ENCODE assay signal across 15 cellular contexts in genomic region chr5:121758640-121759039, GRCh38.
DNase-seq lines count a peak whose midpoint lies in the region; ATAC-seq and TF ChIP-seq lines count a peak whose summit lies in the region.
"Had no signal": no experiment of that assay in that cellular context is flagged by ENCODE, and none has a peak within 500 bp of the region (broad histone marks: within the 10 kb centered on the region; RNA-seq: fewer than 3 reads in every experiment).

No MANE protein-coding gene starts in this region.

- TF ChIP-seq CTCF in IMR-90 (conservative IDR thresholded peaks at IDR 0.05; ENCODE audit: low read depth, low read length) = no peak
- no peak for TF ChIP-seq CTCF in WTC11 (IDR thresholded peaks at IDR 0.05)

- H2AFZ ChIP-seq in IMR-90 (replicated peaks; ENCODE audit: low read length, poor library complexity) = peak overlapping the region; percentile 43

- TF ChIP-seq RAD21 in IMR-90 (IDR thresholded peaks at IDR 0.05; ENCODE audit: low read length) = no peak

- dilution Hi-C loops in IMR-90 (cut with HindIII; ENCODE audit: low sequenced_read_pairs, unreplicated experiment) = no loop called here

- H4K8ac ChIP-seq in IMR-90 (ENCODE audit: low read depth in 2 of 2, low read length in 2 of 2) (no peak overlapping the region), mesendoderm (ENCODE audit: low read depth, low read length) (no peak overlapping the region)

- intact Hi-C loops in IMR-90 (cut with micrococcal nuclease) = no loop called here

- H2AK9ac ChIP-seq in IMR-90 (replicated peaks; ENCODE audit: low read depth, low read length, poor library complexity) = peak overlapping the region; percentile 42

- H3K79me1 ChIP-seq in IMR-90 (ENCODE audit: low read depth in 1 of 2, low read length in 2 of 2) = no peaks in the 10 kb centered on the region
- H3K79me1 ChIP-seq in mesendoderm (ENCODE audit: low read length) = no peaks in the 10 kb centered on the region

- TF ChIP-seq POLR2A in IMR-90 (IDR thresholded peaks at IDR 0.05; ENCODE audit: low read depth, low read length) = no peak

- no peak overlapping the region for H3K4me2 ChIP-seq in IMR-90 (ENCODE audit: low read depth, low read length)
- no peak overlapping the region for H3K4me2 ChIP-seq in mesendoderm (ENCODE audit: low read length)

- CTCF ChIA-PET in IMR-90 (lab: Yijun Ruan, JAX) = interaction anchor here (0.6 kb wide), 1 partner anchor 603 kb away, joined by 3 read pairs; no protein-coding TSS in a partner anchor
- CTCF ChIA-PET in WTC11 (lab: Charles Lee) = no interaction called here

- H3K18ac ChIP-seq in IMR-90 (ENCODE audit: low read depth, low read length) = no peak overlapping the region
- no peak overlapping the region for H3K18ac ChIP-seq in mesendoderm (ENCODE audit: low read length)

- no TSS peak for BruUV-seq in IMR-90 (replicated peaks; lab: Mats Ljungman, UMichigan)

- H3K27ac Mint-ChIP-seq in WTC11 = no peak overlapping the region
- H3K27ac Mint-ChIP-seq: B cell; CD4-positive, CD25-positive, alpha-beta regulatory T cell had no signal

- H4K5ac ChIP-seq in IMR-90 (ENCODE audit: low read depth, low read length) = no peak overlapping the region
- H4K5ac ChIP-seq in mesendoderm (ENCODE audit: low read length) = no peak overlapping the region

- ATAC-seq in IMR-90 (ENCODE audit: low read depth) (no peak), WTC11 (peak; percentile 57), HG03175 (IDR thresholded peaks at IDR 0.05; ENCODE audit: unreplicated experiment) (no peak)
- ATAC-seq: SK-N-SH treated with all-trans-retinoic acid at 6 μM for 48 hours had no signal

- no peaks in the 10 kb centered on the region for H3K9me3 Mint-ChIP-seq in WTC11

- no peaks in the 10 kb centered on the region for H3K36me3 ChIP-seq in IMR-90 (ENCODE audit: control insufficient read depth, insufficient read depth, low read length)
- no peaks in the 10 kb centered on the region for H3K36me3 ChIP-seq in mesendoderm (ENCODE audit: control insufficient read depth, insufficient read depth, low read length)

- no peak overlapping the region for H4K91ac ChIP-seq in IMR-90 (ENCODE audit: insufficient read depth, low read depth, low read length)

- H3K4me1 ChIP-seq in IMR-90 (ENCODE audit: control insufficient read depth, insufficient read depth, low read length) (no peaks in the 10 kb centered on the region), mesendoderm (ENCODE audit: control insufficient read depth, low read depth, low read length) (no peaks in the 10 kb centered on the region)

- no peak overlapping the region for H3K56ac ChIP-seq in IMR-90 (ENCODE audit: extremely low read depth, insufficient read depth, low read length)
- H3K56ac ChIP-seq in mesendoderm (ENCODE audit: low read length) = no peak overlapping the region

- no peak overlapping the region for H3K27ac ChIP-seq in IMR-90 (ENCODE audit: insufficient read depth, low read length)
- no peak overlapping the region for H3K27ac ChIP-seq in mesendoderm (ENCODE audit: low read depth, low read length)

- H2AK5ac ChIP-seq in IMR-90 (ENCODE audit: low read depth, low read length) (no peak overlapping the region), mesendoderm (ENCODE audit: low read length) (no peak overlapping the region)

- H3K4me1 Mint-ChIP-seq in WTC11 = peaks cover 6% of the 10 kb centered on the region; the same call in 1 of the 2 replicates
- H3K4me1 Mint-ChIP-seq: B cell; CD4-positive, CD25-positive, alpha-beta regulatory T cell had no signal

- H2BK15ac ChIP-seq in IMR-90 (ENCODE audit: low read depth, low read length) = no peak overlapping the region
- H2BK15ac ChIP-seq in mesendoderm (replicated peaks; ENCODE audit: low read depth) = no peak overlapping the region

- in situ Hi-C loops in IMR-90 (cut with MboI; ENCODE audit: low sequenced_read_pairs) = no loop called here

- no peak overlapping the region for H3K23ac ChIP-seq in IMR-90 (ENCODE audit: low read depth, low read length)
- H3K23ac ChIP-seq in mesendoderm (ENCODE audit: low read length) = no peak overlapping the region

- no peaks in the 10 kb centered on the region for H3K9me3 ChIP-seq in IMR-90 (ENCODE audit: control insufficient read depth, insufficient read depth, low read length)

- H3K27me3 ChIP-seq in IMR-90 (ENCODE audit: control insufficient read depth, insufficient read depth, low read length) (no peaks in the 10 kb centered on the region), mesendoderm (ENCODE audit: insufficient read depth, low read length, poor library complexity) (no peaks in the 10 kb centered on the region)

- POLR2A ChIA-PET in IMR-90 (lab: Charles Lee; ENCODE audit: unreplicated experiment) (no interaction called here), WTC11 (lab: Charles Lee) (no interaction called here)

- H3K9ac ChIP-seq in IMR-90 (ENCODE audit: low read depth, low read length) = no peak overlapping the region
- no peak overlapping the region for H3K9ac ChIP-seq in mesendoderm (ENCODE audit: low read length)

- no peaks in the 10 kb centered on the region for H3K27me3 Mint-ChIP-seq in WTC11 (ENCODE audit: low read depth)
- H3K27me3 Mint-ChIP-seq: B cell; CD4-positive, CD25-positive, alpha-beta regulatory T cell had no signal

- H3K14ac ChIP-seq in IMR-90 (replicated peaks; ENCODE audit: low read depth, low read length) = no peak overlapping the region

- H3K79me2 ChIP-seq in mesendoderm (ENCODE audit: control insufficient read depth, insufficient read depth, low read length) = no peaks in the 10 kb centered on the region

- H3K4me3 ChIP-seq in IMR-90 (ENCODE audit: insufficient read depth, low read depth, low read length) (no peak overlapping the region), mesendoderm (ENCODE audit: low read length) (no peak overlapping the region)

- H3K4me3 Mint-ChIP-seq in WTC11 = no peak overlapping the region
- H3K4me3 Mint-ChIP-seq: B cell; CD4-positive, CD25-positive, alpha-beta regulatory T cell had no signal

- no peaks in the 10 kb centered on the region for H3K36me3 Mint-ChIP-seq in WTC11
- H3K36me3 Mint-ChIP-seq: CD4-positive, CD25-positive, alpha-beta regulatory T cell had no signal

- H2BK20ac ChIP-seq in IMR-90 (ENCODE audit: low read depth, low read length) = no peak overlapping the region

- H2BK5ac ChIP-seq in IMR-90 (ENCODE audit: low read depth, low read length, poor library complexity, severe bottlenecking) = no peak overlapping the region
- no peak overlapping the region for H2BK5ac ChIP-seq in mesendoderm (ENCODE audit: low read length)

- H3K4ac ChIP-seq in IMR-90 (ENCODE audit: low read depth, low read length) (no peak overlapping the region), mesendoderm (ENCODE audit: low read depth, low read length) (no peak overlapping the region)

- peak; percentile 41 for DNase-seq in D341Med (ENCODE audit: low spot score)
- no peak for DNase-seq in IMR-90
- peak; percentile 18 for DNase-seq in WTC11 (ENCODE audit: low spot score)
- DNase-seq in mesendoderm = peak; percentile 78
- no peak for DNase-seq in HT-29 (ENCODE audit: low spot score)
- no peak for DNase-seq in HuH-7.5 (ENCODE audit: low spot score)
- DNase-seq: CD4-positive, CD25-positive, alpha-beta regulatory T cell; GF-D8; NCI-H1930; NCI-H446 treated with DMSO at 0.1 percent for 48 hours; SHP77; T-helper 1 cell had no signal

- no CpG with 5 or more reads among the region's 5 CpGs for WGBS in IMR-90 (ENCODE audit: extremely low coverage in 2 of 2, insufficient read length in 1 of 2), 2 experiments
- no CpG with 5 or more reads among the region's 5 CpGs for WGBS in mesendoderm (ENCODE audit: extremely low coverage, insufficient coverage, low lambda C conversion rate)

- no peaks in the 10 kb centered on the region for H3K9me1 ChIP-seq in IMR-90 (ENCODE audit: insufficient read depth, low read length)

- H2BK120ac ChIP-seq in IMR-90 (ENCODE audit: low read depth, low read length) = no peak overlapping the region
- H2BK120ac ChIP-seq in mesendoderm (ENCODE audit: low read depth, low read length) = no peak overlapping the region

- no peaks in the 10 kb centered on the region for H4K20me1 ChIP-seq in IMR-90 (ENCODE audit: insufficient read depth, low read length)

TF ChIP-seq in IMR-90, 13 proteins besides CTCF, POLR2A, EP300 and RAD21:
- no peak for TF ChIP-seq NFE2L2 (IDR thresholded peaks at IDR 0.05; ENCODE audit: low read depth, low read length)
- TF ChIP-seq SMC3 (IDR thresholded peaks at IDR 0.05; ENCODE audit: low read depth, low read length) = no peak
- no peak for TF ChIP-seq USF2 (IDR thresholded peaks at IDR 0.05; ENCODE audit: low read depth, low read length)
- no peak for TF ChIP-seq MAZ (IDR thresholded peaks at IDR 0.05; ENCODE audit: borderline replicate concordance, low read depth, low read length)
- no peak for TF ChIP-seq CEBPB (IDR thresholded peaks at IDR 0.05; ENCODE audit: low read depth, low read length)
- TF ChIP-seq MAFK (IDR thresholded peaks at IDR 0.05; ENCODE audit: low read depth, low read length) = no peak
- TF ChIP-seq RCOR1 (IDR thresholded peaks at IDR 0.05; ENCODE audit: insufficient replicate concordance, low read length) = no peak
- TF ChIP-seq CHD1 (IDR thresholded peaks at IDR 0.05; ENCODE audit: low read depth, low read length) = no peak
TF ChIP-seq in IMR-90: peak in this region for 0.

TF ChIP-seq in WTC11, 78 proteins besides CTCF, POLR2A, EP300 and RAD21 (continues in another document):
- no peak for TF ChIP-seq ZNF425 (CRISPR knock-in tag; conservative IDR thresholded peaks at IDR 0.05)

Comparison
In these comparisons a context has a peak if more than half of its experiments do, and no peak if none do; other contexts are left out.
1. DNase-seq: peak in D341Med (single experiment), WTC11 (single experiment) and mesendoderm (single experiment); none in IMR-90 (single experiment), HT-29 (single experiment) and HuH-7.5 (single experiment).